Comparison of ENCODE assay signal across 14 cellular contexts in the genomic region with DNA sequence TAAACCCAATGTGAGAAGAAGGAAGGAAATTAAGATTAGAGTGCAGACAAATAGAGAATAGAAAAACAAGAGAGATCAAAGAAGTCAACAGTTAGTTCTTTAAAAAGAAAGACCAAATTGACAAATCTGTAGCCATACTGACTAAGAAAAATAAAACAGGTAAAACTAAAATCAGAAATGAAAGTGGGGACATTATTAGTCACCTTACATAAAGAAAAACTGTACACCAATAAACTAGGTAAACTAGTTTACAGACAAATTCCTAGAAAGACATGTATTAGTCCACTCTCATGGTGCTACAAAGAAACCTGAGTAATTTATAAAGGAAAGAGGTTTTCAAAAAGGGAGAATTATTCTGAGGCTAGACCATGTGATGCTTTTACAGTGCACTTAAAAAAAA. TPM values are rescaled to one million over a fixed set of nuclear protein-coding genes. Genes with fewer than 3 reads are reported as not detected.
A peak's percentile ranks its signal among the peaks of the same experiment; 100 is the strongest.
DNase-seq lines count a peak whose midpoint lies in the region; ATAC-seq and TF ChIP-seq lines count a peak whose summit lies in the region.
"Had no signal": no experiment of that assay in that cellular context is flagged by ENCODE, and none has a peak within 500 bp of the region (broad histone marks: within the 10 kb centered on the region; RNA-seq: fewer than 3 reads in every experiment).

No MANE protein-coding gene starts in this region.

- H3K9me3 ChIP-seq in HEK293 (ENCODE audit: control insufficient read depth, insufficient read depth, low read depth, low read length) (no peaks in the 10 kb centered on the region), H9 (ENCODE audit: control insufficient read depth, low read depth, low read length) (no peaks in the 10 kb centered on the region)
- H3K9me3 ChIP-seq in effector memory CD4-positive, alpha-beta T cell (ENCODE audit: control insufficient read depth, low read length) = no peaks in the 10 kb centered on the region

- TF ChIP-seq CTCF in natural killer cell (IDR thresholded peaks at IDR 0.05) (no peak), HEK293 (tag by site-specific recombination; IDR thresholded peaks at IDR 0.05) (no peak), CD14-positive monocyte (IDR thresholded peaks at IDR 0.05) (no peak), H9 (conservative IDR thresholded peaks at IDR 0.05) (no peak)

- no peaks in the 10 kb centered on the region for H3K79me2 ChIP-seq in H9 (ENCODE audit: insufficient read depth, low read length)

- H3K27ac Mint-ChIP-seq in natural killer cell treated with Interleukin-12 subunit alpha and Interleukin-12 subunit beta and Interleukin-15 and Interleukin-18, amount 100 ng/mL, for 72 hours = peak overlapping the region in 1 of 2 donors; percentile 2
- H3K27ac Mint-ChIP-seq in natural killer cell (peak overlapping the region in 1 of 2 donors; percentile 1), CD14-positive monocyte (no peak overlapping the region), H9 (no peak overlapping the region)

- no peak overlapping the region for H3K56ac ChIP-seq in H9 (ENCODE audit: insufficient read length, low read depth, low read length)

- no peak overlapping the region for H2AFZ ChIP-seq in H9 (ENCODE audit: low read length)

- no peak overlapping the region for H4K91ac ChIP-seq in H9 (ENCODE audit: insufficient read length, low read depth, low read length)

- no peak overlapping the region for H4K8ac ChIP-seq in H9 (replicated peaks; ENCODE audit: insufficient read length, low read depth, low read length)

- peaks cover 3 to 18% of the 10 kb centered on the region in 2 donors for H3K4me1 Mint-ChIP-seq in natural killer cell treated with Interleukin-12 subunit alpha and Interleukin-12 subunit beta and Interleukin-15 and Interleukin-18, amount 100 ng/mL, for 72 hours (ENCODE audit: low read depth in 2 of 2)
- H3K4me1 Mint-ChIP-seq in natural killer cell (peaks cover 5 to 11% of the 10 kb centered on the region in 2 donors), CD14-positive monocyte (peaks cover 6% of the 10 kb centered on the region), H9 (peaks cover 0 to 4% of the 10 kb centered on the region in 2 experiments; a peak in 1 of 4 replicates)
- H3K4me1 Mint-ChIP-seq: nephron had no signal

- H3K27me3 ChIP-seq in effector memory CD4-positive, alpha-beta T cell (replicated peaks; ENCODE audit: control insufficient read depth, insufficient read depth, low read length, poor library complexity, severe bottlenecking) = no peaks in the 10 kb centered on the region
- H3K27me3 ChIP-seq in H9 (ENCODE audit: insufficient read depth, low read length) = no peaks in the 10 kb centered on the region

- no peak overlapping the region for H3K9ac ChIP-seq in H9 (ENCODE audit: extremely low read depth, insufficient read length, low read length)

- H3K4me2 ChIP-seq in H9 (ENCODE audit: insufficient read depth, insufficient read length, low read length) = no peak overlapping the region

- H3K27me3 Mint-ChIP-seq in natural killer cell treated with Interleukin-12 subunit alpha and Interleukin-12 subunit beta and Interleukin-15 and Interleukin-18, amount 100 ng/mL, for 72 hours = no peaks in the 10 kb centered on the region
- no peaks in the 10 kb centered on the region for H3K27me3 Mint-ChIP-seq in natural killer cell (ENCODE audit: low read depth in 2 of 2)
- no peaks in the 10 kb centered on the region for H3K27me3 Mint-ChIP-seq in CD14-positive monocyte (ENCODE audit: low read depth in 3 of 3)
- H3K27me3 Mint-ChIP-seq in H9 (ENCODE audit: low read depth) = no peaks in the 10 kb centered on the region

- H3K36me3 ChIP-seq in HEK293 (ENCODE audit: control insufficient read depth in 2 of 2, insufficient read depth in 1 of 2, low read length in 2 of 2) = peaks cover 10 to 66% of the 10 kb centered on the region in 2 experiments
- peaks cover 43% of the 10 kb centered on the region for H3K36me3 ChIP-seq in effector memory CD4-positive, alpha-beta T cell (ENCODE audit: control insufficient read depth, insufficient read depth, low read length)

- H4K5ac ChIP-seq in H9 (ENCODE audit: insufficient read length, low read depth, low read length) = no peak overlapping the region

- H3K23ac ChIP-seq in H9 (ENCODE audit: insufficient read length, low read depth, low read length) = no peak overlapping the region

- no peak overlapping the region for H3K4ac ChIP-seq in H9 (ENCODE audit: low read depth, low read length)

- ATAC-seq in natural killer cell treated with Interleukin-12 subunit alpha and Interleukin-12 subunit beta and Interleukin-15 and Interleukin-18, amount 100 ng/mL, for 72 hours = peak; percentile 72 to 90
- ATAC-seq in natural killer cell = no peak
- ATAC-seq in HG03378 (IDR thresholded peaks at IDR 0.05; ENCODE audit: unreplicated experiment) = peak; percentile 89

- H3K4me1 ChIP-seq in HEK293 (ENCODE audit: control insufficient read depth, insufficient read depth, low read length) (no peaks in the 10 kb centered on the region), H9 (ENCODE audit: insufficient read depth, low read length) (no peaks in the 10 kb centered on the region)
- no peaks in the 10 kb centered on the region for H3K4me1 ChIP-seq in effector memory CD4-positive, alpha-beta T cell (ENCODE audit: control insufficient read depth, insufficient read depth, low read length, poor library complexity, severe bottlenecking)

- H3K79me1 ChIP-seq in H9 (ENCODE audit: insufficient read depth, low read depth, low read length, poor library complexity, severe bottlenecking) = no peaks in the 10 kb centered on the region

- no peak overlapping the region for H2AK5ac ChIP-seq in H9 (ENCODE audit: insufficient read length, low read length)

- no peak overlapping the region for H2BK120ac ChIP-seq in H9 (ENCODE audit: low read depth, low read length, poor library complexity, severe bottlenecking)

- H3K4me3 ChIP-seq in HEK293 (ENCODE audit: low read depth, low read length) = no peak overlapping the region
- no peak overlapping the region for H3K4me3 ChIP-seq in effector memory CD4-positive, alpha-beta T cell (ENCODE audit: insufficient read depth, low read depth, low read length, poor library complexity, severe bottlenecking)

- H4K20me1 ChIP-seq in H9 (ENCODE audit: control insufficient read depth, insufficient read depth, insufficient read length) = no peaks in the 10 kb centered on the region

- no peaks in the 10 kb centered on the region for H3K9me3 Mint-ChIP-seq in natural killer cell treated with Interleukin-12 subunit alpha and Interleukin-12 subunit beta and Interleukin-15 and Interleukin-18, amount 100 ng/mL, for 72 hours
- H3K9me3 Mint-ChIP-seq in natural killer cell (no peaks in the 10 kb centered on the region), CD14-positive monocyte (peaks cover 0 to 2% (median 0%) of the 10 kb centered on the region in 7 donors), H9 (no peaks in the 10 kb centered on the region)
- H3K9me3 Mint-ChIP-seq: nephron had no signal

- no peak overlapping the region for H3K14ac ChIP-seq in H9 (ENCODE audit: insufficient read depth, low read length)

- H3T11ph ChIP-seq in H9 (ENCODE audit: low read length) = no peak overlapping the region

- no peak overlapping the region for H2BK5ac ChIP-seq in H9 (ENCODE audit: insufficient read length, low read length)

- H3K4me3 Mint-ChIP-seq in natural killer cell treated with Interleukin-12 subunit alpha and Interleukin-12 subunit beta and Interleukin-15 and Interleukin-18, amount 100 ng/mL, for 72 hours = no peak overlapping the region
- H3K4me3 Mint-ChIP-seq in natural killer cell (no peak overlapping the region), CD14-positive monocyte (no peak overlapping the region), H9 (no peak overlapping the region)
- H3K4me3 Mint-ChIP-seq: nephron had no signal

- no peak overlapping the region for H2BK12ac ChIP-seq in H9 (ENCODE audit: insufficient read length, low read depth, low read length)

- H3K27ac ChIP-seq in HEK293 (ENCODE audit: extremely low read depth, low read depth, low read length) (no peak overlapping the region), H9 (ENCODE audit: insufficient read length, low read depth, low read length) (no peak overlapping the region)
- H3K27ac ChIP-seq in effector memory CD4-positive, alpha-beta T cell (ENCODE audit: insufficient read depth, low read length, poor library complexity, severe bottlenecking) = no peak overlapping the region

- POLR2A ChIA-PET in HEK293 (lab: Yijun Ruan, JAX) = no interaction called here

- CTCF ChIA-PET in HEK293 (lab: Yijun Ruan, JAX) = no interaction called here

- peaks cover 28% of the 10 kb centered on the region for H3K36me3 Mint-ChIP-seq in natural killer cell treated with Interleukin-12 subunit alpha and Interleukin-12 subunit beta and Interleukin-15 and Interleukin-18, amount 100 ng/mL, for 72 hours
- peaks cover 13% of the 10 kb centered on the region for H3K36me3 Mint-ChIP-seq in natural killer cell
- H3K36me3 Mint-ChIP-seq in CD14-positive monocyte = peaks cover 60 to 72% of the 10 kb centered on the region in 2 donors
- peaks cover 6 to 33% (median 32%) of the 10 kb centered on the region in 3 experiments; a peak in 6 of 7 replicates for H3K36me3 Mint-ChIP-seq in H9 (ENCODE audit: insufficient read depth in 1 of 3, low read depth in 3 of 3)

- no peaks in the 10 kb centered on the region for H3K23me2 ChIP-seq in H9 (ENCODE audit: insufficient read length, low read depth, low read length, poor library complexity, severe bottlenecking)

- no peak overlapping the region for H2BK15ac ChIP-seq in H9 (ENCODE audit: low read depth, low read length)

- no peak overlapping the region for H2BK20ac ChIP-seq in H9 (ENCODE audit: low read depth, low read length, poor library complexity, severe bottlenecking)

- no peak for DNase-seq in natural killer cell treated with Interleukin-12 subunit alpha and Interleukin-12 subunit beta and Interleukin-15 and Interleukin-18, amount 100 ng/mL, for 72 hours (ENCODE audit: low spot score)
- DNase-seq in natural killer cell = no peak
- no peak for DNase-seq in CD14-positive monocyte (ENCODE audit: low spot score)
- no peak for DNase-seq in effector memory CD4-positive, alpha-beta T cell
- no peak for DNase-seq in H9
- DNase-seq in GOT3 (lab: John Stamatoyannopoulos, UW) = no peak
- DNase-seq: DND-41, foreskin fibroblast, NCI-H510A treated with DMSO at 0.1 percent for 48 hours, trophoblast cell had no signal

- intact Hi-C loops in natural killer cell (cut with micrococcal nuclease) = no loop called here
- intact Hi-C loops in CD14-positive monocyte (cut with micrococcal nuclease) = no loop called here

- H3K18ac ChIP-seq in H9 (ENCODE audit: insufficient read length, low read depth, low read length) = no peak overlapping the region

RNA-seq across cellular contexts. Expression of a gene that starts 22.3 kb away (rescaled TPM):
- 10 to 100 TPM; 13.9 to 14.3 TPM for total RNA-seq in natural killer cell treated with Interleukin-12 subunit alpha and Interleukin-12 subunit beta and Interleukin-15 and Interleukin-18, amount 100 ng/mL, for 72 hours
- total RNA-seq in natural killer cell (10 to 100 TPM; 13.2 to 21.6 (median 18.2) TPM), H9 (2021) (14.3 and 15.5 TPM in 2 replicates)
- polyA plus RNA-seq in CD14-positive monocyte = 1 to 10 TPM; 4.8 to 7.9 TPM

RNA-seq across cellular contexts. Expression of a gene that starts 22.7 kb away (rescaled TPM):
- 10 to 100 TPM in 1 of 2 donors, 1 to 10 TPM in 1; 8.8 to 10.8 TPM for total RNA-seq in natural killer cell treated with Interleukin-12 subunit alpha and Interleukin-12 subunit beta and Interleukin-15 and Interleukin-18, amount 100 ng/mL, for 72 hours
- total RNA-seq in natural killer cell (1 to 10 TPM; 5.2 to 9.9 (median 9.8) TPM), H9 (2021) (13.2 and 17.0 TPM in 2 replicates)
- 1 to 10 TPM; 6.0 to 8.0 TPM for polyA plus RNA-seq in CD14-positive monocyte

RNA-seq across cellular contexts. Expression of a gene that starts 37.0 kb away (rescaled TPM):
- under 1 TPM; 0.14 to 0.31 TPM for total RNA-seq in natural killer cell treated with Interleukin-12 subunit alpha and Interleukin-12 subunit beta and Interleukin-15 and Interleukin-18, amount 100 ng/mL, for 72 hours
- total RNA-seq in natural killer cell (not detected), H9 (2021) (2.9 TPM in 2 replicates)
- not detected for polyA plus RNA-seq in CD14-positive monocyte
- total RNA-seq: dermis microvascular lymphatic vessel endothelial cell had no signal

Comparison
In these comparisons a context has a peak if more than half of its experiments do, and no peak if none do; other contexts are left out.
1. ATAC-seq: peak in natural killer cell treated with Interleukin-12 subunit alpha and Interleukin-12 subunit beta and Interleukin-15 and Interleukin-18, amount 100 ng/mL, for 72 hours (2 of 2) and HG03378 (single experiment); none in natural killer cell (0 of 3).